Comparison of ENCODE assay signal across 29 cellular contexts in genomic region chr3:62710761-62711160, GRCh38.
"Had no signal": no experiment of that assay in that cellular context is flagged by ENCODE, and none has a peak within 500 bp of the region (broad histone marks: within the 10 kb centered on the region; RNA-seq: fewer than 3 reads in every experiment).

No MANE protein-coding gene starts in this region.

- H3K27me3 ChIP-seq: body of pancreas, breast epithelium, SJCRH30 had no signal

- H3K9me2 ChIP-seq: SK-N-SH had no signal

- H3K4me1 Mint-ChIP-seq: activated CD4-positive, alpha-beta T cell treated with anti-CD3 and anti-CD28 coated beads for 36 hours; activated CD4-positive, alpha-beta T cell treated with anti-CD3 and anti-CD28 coated beads, Interleukin-2, amount 10 ng/mL, durations not matched to agents 7 days and 5 days; activated naive CD4-positive, alpha-beta T cell treated with anti-CD3 and anti-CD28 coated beads, Interleukin-2, amount 50 U/mL, for 24 hours; activated naive CD8-positive, alpha-beta T cell treated with anti-CD3 and anti-CD28 coated beads, Interleukin-2, amount 10 ng/mL, durations not matched to agents 7 days and 5 days had no signal

- H3K27ac Mint-ChIP-seq: activated CD4-positive, alpha-beta T cell treated with anti-CD3 and anti-CD28 coated beads for 36 hours; activated CD4-positive, alpha-beta T cell treated with anti-CD3 and anti-CD28 coated beads, Interleukin-2, amount 10 ng/mL, durations not matched to agents 7 days and 5 days; activated CD8-positive, alpha-beta T cell treated with anti-CD3 and anti-CD28 coated beads, Interleukin-2, amount 10 ng/mL, durations not matched to agents 7 days and 5 days; activated naive CD4-positive, alpha-beta T cell treated with anti-CD3 and anti-CD28 coated beads, Interleukin-2, amount 50 U/mL, for 24 hours; activated naive CD8-positive, alpha-beta T cell treated with anti-CD3 and anti-CD28 coated beads, Interleukin-2, amount 10 ng/mL, durations not matched to agents 7 days and 5 days; activated T-cell treated with anti-CD3 and anti-CD28 coated beads, Interleukin-2, amount 50 U/mL, for 24 hours; activated T-helper 2 cell treated with anti-CD3 and anti-CD28 coated beads, Interferon-gamma antibody, Interleukin-2, Interleukin-4, amounts not matched to agents 10 μg/mL and 5 μg/mL and 100 μg/mL, durations not matched to agents 14 hours and 24 hours and 36 hours; T-helper 1 cell treated with Interleukin-12 subunit alpha and Interleukin-12 subunit beta and Interleukin-4 antibody, amounts not matched to agents 30 μg/mL and 1 μg/mL, for 36 hours; T-helper 2 cell treated with Interferon-gamma antibody and Interleukin-4, amounts not matched to agents 5 μg/mL and 100 μg/mL, for 36 hours; WTC11 had no signal

- H3K4me1 ChIP-seq: body of pancreas, breast epithelium had no signal

- DNase-seq: activated CD4-positive, alpha-beta T cell treated with anti-CD3 and anti-CD28 coated beads for 36 hours; activated CD4-positive, alpha-beta T cell treated with anti-CD3 and anti-CD28 coated beads, Interleukin-2, amount 10 ng/mL, durations not matched to agents 7 days and 5 days; activated CD4-positive, alpha-beta T cell treated with anti-CD3 and anti-CD28 coated beads, Interleukin-2, amount 50 U/mL, for 48 hours; activated CD8-positive, alpha-beta T cell treated with anti-CD3 and anti-CD28 coated beads, Interleukin-2, amount 10 ng/mL, durations not matched to agents 7 days and 5 days; activated gamma-delta T cell; activated naive CD4-positive, alpha-beta T cell treated with Interleukin-2 at 50 U/mL for 16 hours; activated naive CD8-positive, alpha-beta T cell treated with anti-CD3 and anti-CD28 coated beads, Interleukin-2, amount 10 ng/mL, durations not matched to agents 7 days and 5 days; activated T-cell treated with anti-CD3 and anti-CD28 coated beads, Interleukin-2, amount 50 U/mL, for 24 hours; body of pancreas; Karpas-422; NCI-H1105 treated with DMSO at 0.1 percent for 48 hours; NCI-H1436 treated with DMSO at 0.1 percent for 48 hours; NCI-H187 treated with DMSO at 0.1 percent for 48 hours; NCI-H2081; NCI-H345; NCI-H510A; NCI-H526; NCI-H774; SHP77; SJCRH30; SK-N-SH had no signal

- H3K9me3 Mint-ChIP-seq: activated CD4-positive, alpha-beta T cell treated with anti-CD3 and anti-CD28 coated beads, Interleukin-2, amount 10 ng/mL, durations not matched to agents 7 days and 5 days; activated naive CD4-positive, alpha-beta T cell treated with anti-CD3 and anti-CD28 coated beads, Interleukin-2, amount 50 U/mL, for 24 hours; activated naive CD8-positive, alpha-beta T cell treated with anti-CD3 and anti-CD28 coated beads, Interleukin-2, amount 10 ng/mL, durations not matched to agents 7 days and 5 days; activated T-cell treated with anti-CD3 and anti-CD28 coated beads, Interleukin-2, amount 50 U/mL, for 24 hours; activated T-helper 2 cell treated with anti-CD3 and anti-CD28 coated beads, Interferon-gamma antibody, Interleukin-2, Interleukin-4, amounts not matched to agents 10 μg/mL and 5 μg/mL and 100 μg/mL, durations not matched to agents 14 hours and 24 hours and 36 hours; T-helper 1 cell treated with Interleukin-12 subunit alpha and Interleukin-12 subunit beta and Interleukin-4 antibody, amounts not matched to agents 30 μg/mL and 1 μg/mL, for 36 hours; T-helper 2 cell treated with Interferon-gamma antibody and Interleukin-4, amounts not matched to agents 5 μg/mL and 100 μg/mL, for 36 hours; WTC11 had no signal

- H3K4me2 ChIP-seq: SK-N-SH had no signal

- H3K9ac ChIP-seq: SK-N-SH had no signal

- H3K36me3 ChIP-seq: breast epithelium, SJCRH30 had no signal

- ATAC-seq: activated CD4-positive, alpha-beta T cell treated with anti-CD3 and anti-CD28 coated beads for 36 hours; activated CD4-positive, CD25-positive, alpha-beta regulatory T cell treated with anti-CD3 and anti-CD28 coated beads, Interleukin-2, amount 50 U/mL, for 24 hours; activated CD8-positive, alpha-beta T cell treated with anti-CD3 and anti-CD28 coated beads, Interleukin-2, amount 10 ng/mL, durations not matched to agents 7 days and 5 days; body of pancreas; Panc1; WTC11 had no signal

- H3K4me3 Mint-ChIP-seq: activated CD4-positive, alpha-beta T cell treated with anti-CD3 and anti-CD28 coated beads for 36 hours; activated CD4-positive, alpha-beta T cell treated with anti-CD3 and anti-CD28 coated beads, Interleukin-2, amount 10 ng/mL, durations not matched to agents 7 days and 5 days; activated CD8-positive, alpha-beta T cell treated with anti-CD3 and anti-CD28 coated beads, Interleukin-2, amount 10 ng/mL, durations not matched to agents 7 days and 5 days; activated naive CD4-positive, alpha-beta T cell treated with anti-CD3 and anti-CD28 coated beads, Interleukin-2, amount 50 U/mL, for 24 hours; activated naive CD8-positive, alpha-beta T cell treated with anti-CD3 and anti-CD28 coated beads, Interleukin-2, amount 10 ng/mL, durations not matched to agents 7 days and 5 days; activated T-cell treated with anti-CD3 and anti-CD28 coated beads, Interleukin-2, amount 50 U/mL, for 24 hours; T-helper 1 cell treated with Interleukin-12 subunit alpha and Interleukin-12 subunit beta and Interleukin-4 antibody, amounts not matched to agents 30 μg/mL and 1 μg/mL, for 36 hours; T-helper 2 cell treated with Interferon-gamma antibody and Interleukin-4, amounts not matched to agents 5 μg/mL and 100 μg/mL, for 36 hours; WTC11 had no signal

- H3K36me3 Mint-ChIP-seq: activated naive CD4-positive, alpha-beta T cell treated with anti-CD3 and anti-CD28 coated beads, Interleukin-2, amount 50 U/mL, for 24 hours; activated naive CD8-positive, alpha-beta T cell treated with anti-CD3 and anti-CD28 coated beads, Interleukin-2, amount 10 ng/mL, durations not matched to agents 7 days and 5 days; WTC11 had no signal

- H3K27ac ChIP-seq: body of pancreas, breast epithelium, SJCRH30 had no signal

- H3K9me3 ChIP-seq: body of pancreas, breast epithelium, SJCRH30, SK-N-SH had no signal

- H3K27me3 Mint-ChIP-seq: activated CD4-positive, alpha-beta T cell treated with anti-CD3 and anti-CD28 coated beads for 36 hours; activated CD4-positive, alpha-beta T cell treated with anti-CD3 and anti-CD28 coated beads, Interleukin-2, amount 10 ng/mL, durations not matched to agents 7 days and 5 days; activated T-cell treated with anti-CD3 and anti-CD28 coated beads, Interleukin-2, amount 50 U/mL, for 24 hours had no signal

- H3K4me3 ChIP-seq: body of pancreas, breast epithelium, SJCRH30 had no signal
